Comparison of ENCODE assay signal across 19 cellular contexts in genomic region chr2:68791914-68792313, GRCh38. TPM values are rescaled to one million over a fixed set of nuclear protein-coding genes. Genes with fewer than 3 reads are reported as not detected.
DNase-seq lines count a peak whose midpoint lies in the region; ATAC-seq and TF ChIP-seq lines count a peak whose summit lies in the region.
"Had no signal": no experiment of that assay in that cellular context is flagged by ENCODE, and none has a peak within 500 bp of the region (broad histone marks: within the 10 kb centered on the region; RNA-seq: fewer than 3 reads in every experiment).

No MANE protein-coding gene starts in this region.

- H3K4me3 Mint-ChIP-seq in MCF 10A (ENCODE audit: unreplicated experiment) (no peak overlapping the region), T-cell (no peak overlapping the region)
- H3K4me3 Mint-ChIP-seq: activated naive CD8-positive, alpha-beta T cell treated with anti-CD3 and anti-CD28 coated beads, Interleukin-2, amount 10 ng/mL, durations not matched to agents 7 days and 5 days had no signal

- H3K27ac Mint-ChIP-seq in MCF 10A (ENCODE audit: low read depth, unreplicated experiment) (no peak overlapping the region), T-cell (peak overlapping the region; percentile 88 to 89)
- H3K27ac Mint-ChIP-seq: activated naive CD8-positive, alpha-beta T cell treated with anti-CD3 and anti-CD28 coated beads, Interleukin-2, amount 10 ng/mL, durations not matched to agents 7 days and 5 days had no signal

- H3K4me1 Mint-ChIP-seq in MCF 10A (ENCODE audit: insufficient read depth, unreplicated experiment) (peaks cover 7% of the 10 kb centered on the region), T-cell (peaks cover 69 to 74% (median 73%) of the 10 kb centered on the region in 3 donors)

- H3K27ac ChIP-seq in breast epithelium (peak overlapping the region; percentile 76 to 82), epithelial cell of prostate (peak overlapping the region; percentile 54)
- H3K27ac ChIP-seq: cardiac muscle cell, suprapubic skin had no signal

- no peaks in the 10 kb centered on the region for H3K9me3 Mint-ChIP-seq in MCF 10A (ENCODE audit: unreplicated experiment)
- H3K9me3 Mint-ChIP-seq in T-cell: peaks cover 0 to 5% (median 4%) of the 10 kb centered on the region in 3 donors

- no peaks in the 10 kb centered on the region for H3K36me3 ChIP-seq in breast epithelium
- H3K36me3 ChIP-seq: cardiac muscle cell, suprapubic skin had no signal

- H3K9me3 ChIP-seq in breast epithelium: no peaks in the 10 kb centered on the region
- H3K9me3 ChIP-seq: suprapubic skin had no signal

- H3K4me3 ChIP-seq in breast epithelium: no peak overlapping the region
- H3K4me3 ChIP-seq: cardiac muscle cell, suprapubic skin had no signal

- H3K36me3 Mint-ChIP-seq in MCF 10A (ENCODE audit: insufficient read depth, unreplicated experiment): no peaks in the 10 kb centered on the region
- peaks cover 64% of the 10 kb centered on the region for H3K36me3 Mint-ChIP-seq in T-cell

- BruUV-seq in MCF 10A (replicated peaks; lab: Mats Ljungman, UMichigan): no TSS peak

- ATAC-seq in T-cell (replicated peaks in 1 of 4): no peak
- ATAC-seq in GM18502 (IDR thresholded peaks at IDR 0.05; ENCODE audit: poor library complexity, unreplicated experiment): no peak
- no peak for ATAC-seq in Right ventricle myocardium superior (ENCODE audit: poor library complexity)
- no peak for ATAC-seq in GM19324 (IDR thresholded peaks at IDR 0.05; ENCODE audit: low FRiP score, unreplicated experiment)
- ATAC-seq: right cardiac atrium had no signal

- H3K27me3 Mint-ChIP-seq in MCF 10A (ENCODE audit: insufficient read depth, unreplicated experiment) (no peaks in the 10 kb centered on the region), T-cell (no peaks in the 10 kb centered on the region)
- H3K27me3 Mint-ChIP-seq: activated naive CD8-positive, alpha-beta T cell treated with anti-CD3 and anti-CD28 coated beads, Interleukin-2, amount 10 ng/mL, durations not matched to agents 7 days and 5 days had no signal

- TF ChIP-seq POLR2A in breast epithelium (IDR thresholded peaks at IDR 0.05): no peak

- no peaks in the 10 kb centered on the region for H3K4me1 ChIP-seq in breast epithelium

- CTCF ChIA-PET in MCF 10A (lab: Yijun Ruan, JAX): interaction anchor here (1.0 to 1.6 kb wide), 2 partner anchors 20 to 40 kb away, joined by 4 read pairs; no protein-coding TSS in a partner anchor
- CTCF ChIA-PET in T-cell (lab: Charles Lee): interaction anchor here in 1 of 2 donors (3.1 kb wide), 1 partner anchor 40 kb away, joined by 12 read pairs; no protein-coding TSS in a partner anchor

- DNase-seq in breast epithelium (ENCODE audit: low spot score in 2 of 2): peak in 1 of 2 donors; percentile 60
- no peak for DNase-seq in MCF 10A (ENCODE audit: unreplicated experiment)
- DNase-seq in T-cell: no peak
- DNase-seq in epithelial cell of prostate (ENCODE audit: low read depth, low spot score): no peak
- DNase-seq in Right ventricle myocardium superior: no peak
- no peak for DNase-seq in glomerular visceral epithelial cell (ENCODE audit: extremely low spot score)
- DNase-seq: activated CD4-positive, alpha-beta T cell treated with anti-CD3 and anti-CD28 coated beads, Interleukin-2, amount 50 U/mL, for 48 hours; activated naive CD8-positive, alpha-beta T cell treated with anti-CD3 and anti-CD28 coated beads, Interleukin-2, amount 10 ng/mL, durations not matched to agents 7 days and 5 days; DMS 273 treated with DMSO at 0.1 percent for 48 hours; H7; head of caudate nucleus; KG1; NK-92 treated with Interleukin-12 subunit alpha and Interleukin-12 subunit beta, amount 100 ng/mL, for 24 hours; right cardiac atrium; SHP77 had no signal

- intact Hi-C loops in breast epithelium (cut with DNase I; ENCODE audit: low total_unique reads): no loop called here
- intact Hi-C loops in MCF 10A (cut with micrococcal nuclease): no loop called here
- intact Hi-C loops in Right ventricle myocardium superior (cut with DNase I): no loop called here

- POLR2A ChIA-PET in MCF 10A (lab: Yijun Ruan, JAX) (no interaction called here), T-cell (lab: Charles Lee) (interaction anchor here in 1 of 2 donors (0.5 to 1.0 kb wide), 2 partner anchors 13 to 33 kb away, joined by 3 read pairs; no protein-coding TSS in a partner anchor)

- no peaks in the 10 kb centered on the region for H3K27me3 ChIP-seq in breast epithelium
- H3K27me3 ChIP-seq: cardiac muscle cell, suprapubic skin had no signal

- TF ChIP-seq CTCF in breast epithelium (IDR thresholded peaks at IDR 0.05) (no peak), MCF 10A (IDR thresholded peaks at IDR 0.05; ENCODE audit: unreplicated experiment) (no peak)

RNA-seq across cellular contexts. Expression of gene ARHGAP25, which starts 57.3 kb away (rescaled TPM):
- total RNA-seq in breast epithelium: 10 to 100 TPM in 1 of 3 donors, 1 to 10 TPM in 2; 7.8 to 10.8 (median 9.5) TPM
- total RNA-seq in MCF 10A (2022): 0.93 TPM in 2 replicates
- total RNA-seq in T-cell: 100 to 1,000 TPM; 103 to 134 (median 123) TPM
- 7.3 TPM for total RNA-seq in Right ventricle myocardium superior

Comparison
In these comparisons a context has a peak if more than half of its experiments do, and no peak if none do; other contexts are left out.
1. RNA of gene ARHGAP25, which starts 57.3 kb away (total RNA-seq): 103 to 134 TPM in T-cell; 7.8 to 10.8 TPM in breast epithelium, 7.3 TPM in Right ventricle myocardium superior (single experiment) and 0.93 TPM in MCF 10A; every median in the first group is over 4 times any median in the second.